8 cellular contexts compared by ENCODE assay signal in genomic region chr11:8963569-8964323, GRCh38. TPM values are rescaled to one million over a fixed set of nuclear protein-coding genes. Genes with fewer than 3 reads are reported as not detected.
DNase-seq lines count a peak whose midpoint lies in the region; ATAC-seq and TF ChIP-seq lines count a peak whose summit lies in the region.

No MANE protein-coding gene starts in this region.

- H3K9me3 Mint-ChIP-seq in activated CD4-positive, alpha-beta T cell treated with anti-CD3 and anti-CD28 coated beads, Interleukin-2, amount 10 ng/mL, durations not matched to agents 24 days and 14 days = no peaks in the 10 kb centered on the region

- H3K4me3 ChIP-seq in lower leg skin (ENCODE audit: low read depth, poor library complexity, severe bottlenecking) = peak overlapping the region; percentile 88

- intact Hi-C loops in activated CD4-positive, alpha-beta T cell treated with anti-CD3 and anti-CD28 coated beads, Interleukin-2, amount 10 ng/mL, durations not matched to agents 24 days and 14 days (cut with micrococcal nuclease) = loop anchor here (1.0 to 10.0 kb wide), 9 partner anchors 40 to 976 kb away; partner anchors contain the start of genes AKIP1, EIF3F, IPO7 and WEE1
- intact Hi-C loops in lower leg skin (cut with DNase I; ENCODE audit: low total_unique reads) = no loop called here

- TF ChIP-seq POLR2A in lower leg skin (IDR thresholded peaks at IDR 0.05) = no peak

- no peaks in the 10 kb centered on the region for H3K27me3 Mint-ChIP-seq in activated CD4-positive, alpha-beta T cell treated with anti-CD3 and anti-CD28 coated beads, Interleukin-2, amount 10 ng/mL, durations not matched to agents 24 days and 14 days

- peak; percentile 62 for DNase-seq in AG08395 (ENCODE audit: low spot score)
- peak; percentile 92 for DNase-seq in NCI-H2227 treated with DMSO at 0.1 percent for 48 hours (lab: John Stamatoyannopoulos, UW)
- DNase-seq in activated CD4-positive, alpha-beta T cell treated with anti-CD3 and anti-CD28 coated beads, Interleukin-2, amount 10 ng/mL, durations not matched to agents 24 days and 14 days = peak; percentile 94
- peak; percentile 74 for DNase-seq in cortex of kidney (lab: John Stamatoyannopoulos, UW)
- peak; percentile 75 to 96 for DNase-seq in lower leg skin (ENCODE audit: low spot score in 2 of 2)
- peak; percentile 65 for DNase-seq in stimulated activated CD8-positive, alpha-beta memory T cell treated with anti-CD3 and anti-CD28 coated beads, Interleukin-12 subunit alpha, Interleukin-12 subunit beta, amount 100 ng/mL, for 1 hour (ENCODE audit: low read depth)

- H3K36me3 Mint-ChIP-seq in activated CD4-positive, alpha-beta T cell treated with anti-CD3 and anti-CD28 coated beads, Interleukin-2, amount 10 ng/mL, durations not matched to agents 24 days and 14 days (ENCODE audit: low read depth) = peaks cover 7% of the 10 kb centered on the region

- H3K27ac Mint-ChIP-seq in activated CD4-positive, alpha-beta T cell treated with anti-CD3 and anti-CD28 coated beads, Interleukin-2, amount 10 ng/mL, durations not matched to agents 24 days and 14 days = peak overlapping the region; percentile 95

- peak; percentile 75 for ATAC-seq in GM18907 (IDR thresholded peaks at IDR 0.05; ENCODE audit: unreplicated experiment)
- peak; percentile 72 for ATAC-seq in HG03175 (IDR thresholded peaks at IDR 0.05; ENCODE audit: unreplicated experiment)

- TF ChIP-seq CTCF in lower leg skin (IDR thresholded peaks at IDR 0.05) = no peak

- peak overlapping the region; percentile 100 for H3K4me3 Mint-ChIP-seq in activated CD4-positive, alpha-beta T cell treated with anti-CD3 and anti-CD28 coated beads, Interleukin-2, amount 10 ng/mL, durations not matched to agents 24 days and 14 days

- WGBS in lower leg skin, 2 donors = 3 to 5% methylated on average over 32 to 33 of the region's 39 CpGs

- H3K4me1 Mint-ChIP-seq in activated CD4-positive, alpha-beta T cell treated with anti-CD3 and anti-CD28 coated beads, Interleukin-2, amount 10 ng/mL, durations not matched to agents 24 days and 14 days = peaks cover 33% of the 10 kb centered on the region

RNA-seq across cellular contexts. Expression of gene TMEM9B, which starts 0.5 kb away (rescaled TPM):
- 25.2 and 26.5 TPM in 2 replicates for total RNA-seq in activated CD4-positive, alpha-beta T cell treated with anti-CD3 and anti-CD28 coated beads, Interleukin-2, amount 10 ng/mL, durations not matched to agents 24 days and 14 days
- total RNA-seq in lower leg skin = 10 to 100 TPM; 40.4 to 54.7 (median 48.0) TPM

RNA-seq across cellular contexts. Expression of gene ASCL3, which starts 20.9 kb away (rescaled TPM):
- not detected in 2 replicates for total RNA-seq in activated CD4-positive, alpha-beta T cell treated with anti-CD3 and anti-CD28 coated beads, Interleukin-2, amount 10 ng/mL, durations not matched to agents 24 days and 14 days
- total RNA-seq in lower leg skin = not detected

RNA-seq across cellular contexts. Expression of gene C11orf16, which starts 31.0 kb away (rescaled TPM):
- total RNA-seq in activated CD4-positive, alpha-beta T cell treated with anti-CD3 and anti-CD28 coated beads, Interleukin-2, amount 10 ng/mL, durations not matched to agents 24 days and 14 days = not detected in 2 replicates
- not detected for total RNA-seq in lower leg skin

RNA-seq across cellular contexts. Expression of gene NRIP3, which starts 40.1 kb away (rescaled TPM):
- 4.8 and 5.3 TPM in 2 replicates for total RNA-seq in activated CD4-positive, alpha-beta T cell treated with anti-CD3 and anti-CD28 coated beads, Interleukin-2, amount 10 ng/mL, durations not matched to agents 24 days and 14 days
- 10 to 100 TPM in 1 of 4 donors, 1 to 10 TPM in 3; 1.3 to 15.6 (median 1.9) TPM for total RNA-seq in lower leg skin

RNA-seq across cellular contexts. Expression of gene AKIP1, which starts 52.8 kb away (rescaled TPM):
- 25.1 and 31.7 TPM in 2 replicates for total RNA-seq in activated CD4-positive, alpha-beta T cell treated with anti-CD3 and anti-CD28 coated beads, Interleukin-2, amount 10 ng/mL, durations not matched to agents 24 days and 14 days
- 10 to 100 TPM; 10.1 to 18.6 (median 13.6) TPM for total RNA-seq in lower leg skin

Comparison
In these comparisons a context has a peak if more than half of its experiments do, and no peak if none do; other contexts are left out.
1. Peak in every context shown above with its lines: DNase-seq, ATAC-seq and H3K4me3 ChIP-seq.